8 cellular contexts compared by ENCODE assay signal in genomic region chr2:46296840-46297545, GRCh38. TPM values are rescaled to one million over a fixed set of nuclear protein-coding genes. Genes with fewer than 3 reads are reported as not detected.
A peak's percentile ranks its signal among the peaks of the same experiment; 100 is the strongest.
DNase-seq lines count a peak whose midpoint lies in the region; FAIRE-seq and TF ChIP-seq lines count a peak whose summit lies in the region.

TSS of gene EPAS1 (plus strand) at chr2:46297407. CDS start at chr2:46297912, 505 bp downstream.

- peak within 1 kb of the TSS; percentile 80 for H3K4me3 Mint-ChIP-seq in activated naive CD4-positive, alpha-beta T cell treated with anti-CD3 and anti-CD28 coated beads for 36 hours

- no peaks in the 10 kb centered on the region for H3K9me3 Mint-ChIP-seq in activated naive CD4-positive, alpha-beta T cell treated with anti-CD3 and anti-CD28 coated beads for 36 hours

- H3K27me3 ChIP-seq in neuron (ENCODE audit: insufficient read depth, low read length): peaks cover 67% of the 10 kb centered on the region
- H3K27me3 ChIP-seq in stomach smooth muscle (ENCODE audit: control insufficient read depth in 1 of 2, insufficient read depth in 2 of 2, low read length in 2 of 2): peaks cover 14 to 42% of the 10 kb centered on the region in 2 donors

- intact Hi-C loops in activated naive CD4-positive, alpha-beta T cell treated with anti-CD3 and anti-CD28 coated beads for 36 hours (cut with micrococcal nuclease): loop anchor here (1.0 to 5.0 kb wide), 3 partner anchors 58 to 110 kb away; no protein-coding TSS in a partner anchor

- H3K4me1 ChIP-seq in neuron (ENCODE audit: insufficient read depth, low read length) (peaks cover 27% of the 10 kb centered on the region), stomach smooth muscle (ENCODE audit: control insufficient read depth, insufficient read depth, low read length) (peaks cover 35% of the 10 kb centered on the region)

- peaks cover 15% of the 10 kb centered on the region for H3K4me1 Mint-ChIP-seq in activated naive CD4-positive, alpha-beta T cell treated with anti-CD3 and anti-CD28 coated beads for 36 hours (ENCODE audit: low read depth)

- H3K9me3 ChIP-seq in neuron (ENCODE audit: low read length) (no peaks in the 10 kb centered on the region), stomach smooth muscle (ENCODE audit: control insufficient read depth in 2 of 2, low read length in 2 of 2) (no peaks in the 10 kb centered on the region)

- TF ChIP-seq CTCF in GM20000 (IDR thresholded peaks at IDR 0.05; ENCODE audit: extremely low read depth, missing control alignments): no peak

- DNase-seq in COLO668 (lab: John Stamatoyannopoulos, UW; ENCODE audit: unreplicated experiment): peak; percentile 73
- peak; percentile 98 for DNase-seq in GM20000 (ENCODE audit: low spot score)
- peak; percentile 91 for DNase-seq in HTR-8/SVneo (ENCODE audit: insufficient read length, low spot score)
- peak; percentile 87 for DNase-seq in SK-N-DZ (ENCODE audit: low spot score)
- DNase-seq in activated naive CD4-positive, alpha-beta T cell treated with anti-CD3 and anti-CD28 coated beads for 36 hours: peak; percentile 84
- peak; percentile 71 for DNase-seq in foreskin melanocyte

- H3K27ac ChIP-seq in stomach smooth muscle (ENCODE audit: low read length): peak within 1 kb of the TSS; percentile 66

- CTCF ChIA-PET in activated naive CD4-positive, alpha-beta T cell treated with anti-CD3 and anti-CD28 coated beads for 36 hours (lab: Charles Lee): interaction anchor here (2.7 kb wide), 1 partner anchor 234 kb away, joined by 8 read pairs; no protein-coding TSS in a partner anchor

- no peaks in the 10 kb centered on the region for H3K36me3 ChIP-seq in neuron (ENCODE audit: insufficient read depth, low read length)
- H3K36me3 ChIP-seq in stomach smooth muscle (ENCODE audit: control insufficient read depth in 2 of 2, insufficient read depth in 2 of 2, low read length in 2 of 2): no peaks in the 10 kb centered on the region

- H3K9ac ChIP-seq in stomach smooth muscle (ENCODE audit: low read length in 2 of 2): peak within 1 kb of the TSS; percentile 62 to 76

- H3K4me3 ChIP-seq in neuron (ENCODE audit: low read length) (peak within 1 kb of the TSS; percentile 48), stomach smooth muscle (ENCODE audit: low read length in 2 of 2) (peak within 1 kb of the TSS; percentile 82)

- peak; percentile 92 for FAIRE-seq in HTR-8/SVneo (lab: Jason Lieb, UNC)

- no peaks in the 10 kb centered on the region for H3K36me3 Mint-ChIP-seq in activated naive CD4-positive, alpha-beta T cell treated with anti-CD3 and anti-CD28 coated beads for 36 hours (ENCODE audit: low read depth)

- no peak within 1 kb of the TSS for H3K27ac Mint-ChIP-seq in activated naive CD4-positive, alpha-beta T cell treated with anti-CD3 and anti-CD28 coated beads for 36 hours

- peak within 1 kb of the TSS; percentile 85 for H2AFZ ChIP-seq in neuron (ENCODE audit: low read depth, low read length)

- peaks cover 47% of the 10 kb centered on the region for H3K27me3 Mint-ChIP-seq in activated naive CD4-positive, alpha-beta T cell treated with anti-CD3 and anti-CD28 coated beads for 36 hours (ENCODE audit: low read depth)

RNA-seq across cellular contexts. Expression of gene EPAS1, which starts in this region (rescaled TPM):
- polyA plus RNA-seq in SK-N-DZ (2014; cell fraction: cytosol; rRNA removed): 23.8 and 29.3 TPM in 2 replicates
- 22.9 and 56.6 TPM in 2 replicates for polyA plus RNA-seq in SK-N-DZ (2014; cell fraction: nucleus; rRNA removed)
- total RNA-seq in activated naive CD4-positive, alpha-beta T cell treated with anti-CD3 and anti-CD28 coated beads for 36 hours: 1 to 10 TPM; 2.1 to 2.9 TPM

Comparison
In these comparisons a context has a peak if more than half of its experiments do, and no peak if none do; other contexts are left out.
1. Peak in every context shown above with its lines: DNase-seq, H3K4me3 ChIP-seq and H3K27ac ChIP-seq.